ENCODE assay signal across 8 cellular contexts in genomic region chr17:37220609-37220953, GRCh38.
DNase-seq lines count a peak whose midpoint lies in the region; ATAC-seq and TF ChIP-seq lines count a peak whose summit lies in the region.

No MANE protein-coding gene starts in this region.

- no peaks in the 10 kb centered on the region for H3K27me3 ChIP-seq in Panc1 (ENCODE audit: control insufficient read depth, insufficient read depth, low read length)

- no peak overlapping the region for H3K27ac ChIP-seq in Panc1 (ENCODE audit: low read length)

- ATAC-seq in Panc1, result no peak
- ATAC-seq in GM19035 (IDR thresholded peaks at IDR 0.05; ENCODE audit: unreplicated experiment), result no peak

- POLR2A ChIA-PET in Panc1 (lab: Charles Lee), result no interaction called here

- peak; percentile 48 for TF ChIP-seq CTCF in GM12873 (IDR thresholded peaks at IDR 0.05; ENCODE audit: insufficient read depth, low read depth, low read length, missing control alignments)
- TF ChIP-seq CTCF in Panc1 (IDR thresholded peaks at IDR 0.05), result peak; percentile 20; the same call in 1 of the 2 replicates
- no peak for TF ChIP-seq CTCF in endothelial cell (IDR thresholded peaks at IDR 0.05; ENCODE audit: unreplicated experiment)
- TF ChIP-seq CTCF in progenitor cell of endocrine pancreas (IDR thresholded peaks at IDR 0.05; ENCODE audit: unreplicated experiment), result peak; percentile 33

- no peaks in the 10 kb centered on the region for H3K9me3 ChIP-seq in Panc1 (ENCODE audit: control insufficient read depth, insufficient read depth, low read depth, low read length)

- H3K4me3 ChIP-seq in Panc1 (ENCODE audit: low read depth in 2 of 2, low read length in 2 of 2), result no peak overlapping the region

- H3K4me1 ChIP-seq in Panc1 (ENCODE audit: control insufficient read depth, insufficient read depth, low read length), result no peaks in the 10 kb centered on the region

- DNase-seq in AG08396 (ENCODE audit: low spot score), result peak; percentile 30
- DNase-seq in Panc1 (ENCODE audit: low read depth, low spot score), result no peak
- DNase-seq in endothelial cell (ENCODE audit: low spot score), result peak; percentile 34
- no peak for DNase-seq in progenitor cell of endocrine pancreas (ENCODE audit: low spot score, unreplicated experiment)
- no peak for DNase-seq in LoVo (ENCODE audit: low spot score)
- no peak for DNase-seq in cerebellar nuclear complex (lab: John Stamatoyannopoulos, UW)

- H3K27me3 Mint-ChIP-seq in endothelial cell (ENCODE audit: unreplicated experiment) (peaks cover 1% of the 10 kb centered on the region), progenitor cell of endocrine pancreas (no peaks in the 10 kb centered on the region)

- H3K4me3 Mint-ChIP-seq in endothelial cell (ENCODE audit: unreplicated experiment), result no peak overlapping the region
- H3K4me3 Mint-ChIP-seq in progenitor cell of endocrine pancreas (ENCODE audit: low read depth), result no peak overlapping the region

- intact Hi-C loops in Panc1 (cut with micrococcal nuclease; ENCODE audit: unreplicated experiment), result no loop called here

- H3K9me3 Mint-ChIP-seq in endothelial cell (ENCODE audit: unreplicated experiment), result no peaks in the 10 kb centered on the region
- no peaks in the 10 kb centered on the region for H3K9me3 Mint-ChIP-seq in progenitor cell of endocrine pancreas (ENCODE audit: low read depth)

- in situ Hi-C loops in Panc1 (cut with HindIII; ENCODE audit: low pct_unique_long_range_greater_than_20kb, low sequenced_read_pairs), result no loop called here

- BruUV-seq in Panc1 (replicated peaks; lab: Mats Ljungman, UMichigan), result no TSS peak

- peak overlapping the region; percentile 91 for H3K27ac Mint-ChIP-seq in endothelial cell (ENCODE audit: unreplicated experiment)
- H3K27ac Mint-ChIP-seq in progenitor cell of endocrine pancreas, result no peak overlapping the region

- H3K36me3 ChIP-seq in Panc1 (ENCODE audit: control insufficient read depth, insufficient read depth, low read length), result peaks cover 18% of the 10 kb centered on the region

- H3K4me1 Mint-ChIP-seq in endothelial cell (ENCODE audit: unreplicated experiment), result peaks cover 24% of the 10 kb centered on the region
- no peaks in the 10 kb centered on the region for H3K4me1 Mint-ChIP-seq in progenitor cell of endocrine pancreas (ENCODE audit: low read depth)

- CTCF ChIA-PET in Panc1 (lab: Charles Lee), result no interaction called here

- H3K36me3 Mint-ChIP-seq in endothelial cell (ENCODE audit: low read depth, unreplicated experiment), result no peaks in the 10 kb centered on the region
- H3K36me3 Mint-ChIP-seq in progenitor cell of endocrine pancreas (ENCODE audit: insufficient read depth), result peaks cover 8% of the 10 kb centered on the region

Comparison
In these comparisons a context has a peak if more than half of its experiments do, and no peak if none do; other contexts are left out.
1. DNase-seq: peak in AG08396 (single experiment) and endothelial cell (single experiment); none in Panc1 (single experiment), progenitor cell of endocrine pancreas (single experiment), LoVo (single experiment) and cerebellar nuclear complex (0 of 2).